In genomic region chr12:105862163-105862821, GRCh38 we compare ENCODE assay signal across 1 cellular context.
TF ChIP-seq lines count a peak whose summit lies in the region.

No MANE protein-coding gene starts in this region.

TF ChIP-seq in endothelial cell of umbilical vein, 7 proteins besides CTCF, POLR2A, EP300 and RAD21 (continued from another document):
- TF ChIP-seq POLR2AphosphoS5 (IDR thresholded peaks at IDR 0.05; ENCODE audit: insufficient read depth, low read depth, low read length) = no peak
